In genomic region chrX:64205441-64205734, GRCh38 we compare ENCODE assay signal across 8 cellular contexts. TPM values are rescaled to one million over a fixed set of nuclear protein-coding genes. Genes with fewer than 3 reads are reported as not detected.
DNase-seq lines count a peak whose midpoint lies in the region; ATAC-seq and TF ChIP-seq lines count a peak whose summit lies in the region.

Gene AMER1, minus strand, starts transcription at chrX:64205708. Its CDS starts 12,422 bp downstream, at chrX:64193286.

- peak within 1 kb of the TSS; percentile 81 for H3K4me2 ChIP-seq in osteoblast (ENCODE audit: insufficient read depth, low read length)

- peak within 1 kb of the TSS; percentile 80 for H3K4me3 Mint-ChIP-seq in activated T-cell treated with anti-CD3 and anti-CD28 coated beads, Interleukin-2, amount 50 U/mL, for 24 hours

- DNase-seq in activated T-cell treated with anti-CD3 and anti-CD28 coated beads, Interleukin-2, amount 50 U/mL, for 24 hours = no peak
- DNase-seq in activated T-cell treated with anti-CD3 and anti-CD28 coated beads, Interleukin-2, amount 50 U/mL, for 1 hour = no peak
- no peak for DNase-seq in SJCRH30
- DNase-seq in osteoblast (ENCODE audit: insufficient read length, low spot score, missing footprints) = no peak
- no peak for DNase-seq in stimulated activated CD4-positive, alpha-beta T cell treated with anti-CD3 and anti-CD28 coated beads, Interleukin-4, amount 100 ng/mL, for 1 hour
- DNase-seq in NCI-H1436 treated with DMSO at 0.1 percent for 48 hours (lab: John Stamatoyannopoulos, UW) = no peak

- no peaks in the 10 kb centered on the region for H3K9me3 ChIP-seq in SJCRH30 (replicated peaks)
- no peaks in the 10 kb centered on the region for H3K9me3 ChIP-seq in osteoblast (ENCODE audit: low read depth, low read length)

- no peaks in the 10 kb centered on the region for H3K9me3 Mint-ChIP-seq in activated T-cell treated with anti-CD3 and anti-CD28 coated beads, Interleukin-2, amount 50 U/mL, for 24 hours

- ATAC-seq in HG02938 (IDR thresholded peaks at IDR 0.05; ENCODE audit: unreplicated experiment) = peak; percentile 40
- peak; percentile 65 for ATAC-seq in esophagus mucosa

- peaks cover 3% of the 10 kb centered on the region for H4K20me1 ChIP-seq in osteoblast (ENCODE audit: insufficient read depth, low read length)

- peak within 1 kb of the TSS; percentile 77 for H3K27ac ChIP-seq in SJCRH30
- peak within 1 kb of the TSS; percentile 81 for H3K27ac ChIP-seq in osteoblast (ENCODE audit: low read depth, low read length)

- H2AFZ ChIP-seq in osteoblast (ENCODE audit: low read length) = peak within 1 kb of the TSS; percentile 87

- peak within 1 kb of the TSS; percentile 91 for H3K27ac Mint-ChIP-seq in activated T-cell treated with anti-CD3 and anti-CD28 coated beads, Interleukin-2, amount 50 U/mL, for 24 hours

- H3K4me1 ChIP-seq in SJCRH30 (peaks cover 4% of the 10 kb centered on the region; the same call in 1 of the 2 replicates), osteoblast (ENCODE audit: insufficient read depth, low read length) (peaks cover 12% of the 10 kb centered on the region)

- H3K27me3 ChIP-seq in SJCRH30 (no peaks in the 10 kb centered on the region), osteoblast (ENCODE audit: insufficient read depth, low read length) (no peaks in the 10 kb centered on the region)

- no peaks in the 10 kb centered on the region for H3K36me3 ChIP-seq in SJCRH30
- H3K36me3 ChIP-seq in osteoblast (ENCODE audit: insufficient read depth, low read length) = no peaks in the 10 kb centered on the region

- no peak for TF ChIP-seq CTCF in osteoblast (IDR thresholded peaks at IDR 0.05; ENCODE audit: extremely low read depth, low read depth, low read length)

- peaks cover 5% of the 10 kb centered on the region for H3K4me1 Mint-ChIP-seq in activated T-cell treated with anti-CD3 and anti-CD28 coated beads, Interleukin-2, amount 50 U/mL, for 24 hours (ENCODE audit: low read depth)

- H3K36me3 Mint-ChIP-seq in activated T-cell treated with anti-CD3 and anti-CD28 coated beads, Interleukin-2, amount 50 U/mL, for 24 hours (ENCODE audit: low read depth) = no peaks in the 10 kb centered on the region

- H3K27me3 Mint-ChIP-seq in activated T-cell treated with anti-CD3 and anti-CD28 coated beads, Interleukin-2, amount 50 U/mL, for 24 hours = peaks cover 4% of the 10 kb centered on the region

- peak within 1 kb of the TSS; percentile 94 for H3K4me3 ChIP-seq in SJCRH30
- H3K4me3 ChIP-seq in osteoblast (ENCODE audit: insufficient read depth, low read length) = peak within 1 kb of the TSS; percentile 77

- H3K79me2 ChIP-seq in osteoblast (ENCODE audit: insufficient read depth, low read length) = peaks cover 5% of the 10 kb centered on the region

RNA-seq across cellular contexts. Expression of gene AMER1, which starts in this region (rescaled TPM):
- 17.2 and 17.4 TPM in 2 replicates for total RNA-seq in SJCRH30 (2014; rRNA removed; shearing (Covaris generic))
- 3.6 TPM for total RNA-seq in esophagus mucosa
- total RNA-seq in osteoblast = 2.4 and 2.5 TPM in 2 replicates
